18 cellular contexts compared by ENCODE assay signal in genomic region chr19:13783565-13784500, GRCh38. TPM values are rescaled to one million over a fixed set of nuclear protein-coding genes. Genes with fewer than 3 reads are reported as not detected.
DNase-seq lines count a peak whose midpoint lies in the region; ATAC-seq and TF ChIP-seq lines count a peak whose summit lies in the region.
"Had no signal": no experiment of that assay in that cellular context is flagged by ENCODE, and none has a peak within 500 bp of the region (broad histone marks: within the 10 kb centered on the region; RNA-seq: fewer than 3 reads in every experiment).

No MANE protein-coding gene starts in this region.

- TF ChIP-seq EP300 in tibial nerve (IDR thresholded peaks at IDR 0.05), result no peak

- no peak overlapping the region for H2AFZ ChIP-seq in OCI-LY1 (ENCODE audit: low read length)

- no peaks in the 10 kb centered on the region for H3K27me3 Mint-ChIP-seq in activated naive CD4-positive, alpha-beta T cell treated with anti-CD3 and anti-CD28 coated beads, Interleukin-2, amount 50 U/mL, for 24 hours
- H3K27me3 Mint-ChIP-seq in endothelial cell (ENCODE audit: unreplicated experiment), result peaks cover 5% of the 10 kb centered on the region

- H3K79me2 ChIP-seq in OCI-LY1 (ENCODE audit: insufficient read depth, low read length), result no peaks in the 10 kb centered on the region

- H3K27ac Mint-ChIP-seq in activated naive CD4-positive, alpha-beta T cell treated with anti-CD3 and anti-CD28 coated beads, Interleukin-2, amount 50 U/mL, for 24 hours, result peak overlapping the region; percentile 77
- H3K27ac Mint-ChIP-seq in activated naive CD4-positive, alpha-beta T cell treated with anti-CD3 and anti-CD28 coated beads, Interleukin-2, amount 50 U/mL, for 72 hours, result peak overlapping the region in 1 of 2 donors; percentile 88
- H3K27ac Mint-ChIP-seq in endothelial cell (ENCODE audit: unreplicated experiment), result peak overlapping the region; percentile 87

- no peak for ATAC-seq in activated naive CD4-positive, alpha-beta T cell treated with anti-CD3 and anti-CD28 coated beads, Interleukin-2, amount 50 U/mL, for 72 hours
- ATAC-seq in HG03095 (IDR thresholded peaks at IDR 0.05; ENCODE audit: unreplicated experiment) (no peak), GM21423 (IDR thresholded peaks at IDR 0.05; ENCODE audit: unreplicated experiment) (no peak)
- ATAC-seq: Right ventricle myocardium inferior had no signal

- H3K9me3 Mint-ChIP-seq in activated naive CD4-positive, alpha-beta T cell treated with anti-CD3 and anti-CD28 coated beads, Interleukin-2, amount 50 U/mL, for 24 hours, result no peaks in the 10 kb centered on the region
- no peaks in the 10 kb centered on the region for H3K9me3 Mint-ChIP-seq in activated naive CD4-positive, alpha-beta T cell treated with anti-CD3 and anti-CD28 coated beads, Interleukin-2, amount 50 U/mL, for 72 hours
- no peaks in the 10 kb centered on the region for H3K9me3 Mint-ChIP-seq in endothelial cell (ENCODE audit: unreplicated experiment)

- H3K36me3 ChIP-seq in OCI-LY1 (ENCODE audit: insufficient read depth, low read length) (peaks cover 12% of the 10 kb centered on the region), tibial artery (peaks cover 2 to 12% (median 11%) of the 10 kb centered on the region in 3 donors), tibial nerve (peaks cover 0 to 11% (median 0%) of the 10 kb centered on the region in 3 donors)

- WGBS in tibial nerve, 2 donors, result 83 to 86% methylated on average over 18 of the region's 18 CpGs

- H3K4me2 ChIP-seq in OCI-LY1 (ENCODE audit: low read length), result 0 out of 2 replicates have a peak overlapping the region, but pooled peaks have one; percentile 1

- DNase-seq in activated naive CD4-positive, alpha-beta T cell treated with anti-CD3 and anti-CD28 coated beads, Interleukin-2, amount 50 U/mL, for 72 hours (ENCODE audit: low spot score in 2 of 2), result no peak
- no peak for DNase-seq in endothelial cell (ENCODE audit: low spot score)
- DNase-seq in tibial artery, result no peak
- DNase-seq in tibial nerve (ENCODE audit: low spot score in 2 of 2), result no peak
- DNase-seq: activated CD4-positive, alpha-beta T cell treated with anti-CD3 and anti-CD28 coated beads, Interleukin-2, amount 50 U/mL, for 48 hours; activated T-cell treated with anti-CD3 and anti-CD28 coated beads, Interleukin-2, amount 50 U/mL, for 48 hours; cerebellar nuclear complex; DMS 273 treated with DMSO at 0.1 percent for 48 hours; effector memory CD4-positive, alpha-beta T cell; GM23248; NCI-H187; stimulated activated CD4-positive, alpha-beta T cell treated with anti-CD3 and anti-CD28 coated beads, Interleukin-12 subunit alpha, Interleukin-12 subunit beta, amount 100 ng/mL, for 4 hours; thyroid gland had no signal

- H3K4me1 ChIP-seq in OCI-LY1 (ENCODE audit: insufficient read depth, low read length, severe bottlenecking) (peaks cover 38% of the 10 kb centered on the region), tibial artery (peaks cover 5 to 54% (median 30%) of the 10 kb centered on the region in 4 donors), tibial nerve (peaks cover 0 to 56% (median 10%) of the 10 kb centered on the region in 4 donors)

- no peak overlapping the region for H3K9ac ChIP-seq in OCI-LY1 (ENCODE audit: low read length)

- H3K4me3 ChIP-seq in OCI-LY1 (ENCODE audit: low read depth, low read length, poor library complexity, severe bottlenecking) (no peak overlapping the region), tibial artery (no peak overlapping the region), tibial nerve (no peak overlapping the region)
- H3K4me3 ChIP-seq: GM23248, thyroid gland had no signal

- intact Hi-C loops in tibial artery (cut with DNase I; ENCODE audit: low total_unique reads), result loop anchor here (2.0 to 10.0 kb wide), 2 partner anchors 79 to 291 kb away; partner anchors contain the start of gene MISP3

- no peaks in the 10 kb centered on the region for H3K27me3 ChIP-seq in OCI-LY1 (ENCODE audit: insufficient read depth, low read length)
- H3K27me3 ChIP-seq in tibial artery, result no peaks in the 10 kb centered on the region
- no peaks in the 10 kb centered on the region for H3K27me3 ChIP-seq in tibial nerve
- H3K27me3 ChIP-seq: thyroid gland had no signal

- no peak for TF ChIP-seq CTCF in OCI-LY1 (IDR thresholded peaks at IDR 0.05; ENCODE audit: low read length)
- TF ChIP-seq CTCF in endothelial cell (IDR thresholded peaks at IDR 0.05; ENCODE audit: unreplicated experiment), result no peak
- no peak for TF ChIP-seq CTCF in tibial artery (IDR thresholded peaks at IDR 0.05)
- no peak for TF ChIP-seq CTCF in tibial nerve (IDR thresholded peaks at IDR 0.05)

- peaks cover 34% of the 10 kb centered on the region for H3K4me1 Mint-ChIP-seq in activated naive CD4-positive, alpha-beta T cell treated with anti-CD3 and anti-CD28 coated beads, Interleukin-2, amount 50 U/mL, for 24 hours
- H3K4me1 Mint-ChIP-seq in endothelial cell (ENCODE audit: unreplicated experiment), result peaks cover 23% of the 10 kb centered on the region

- TF ChIP-seq POLR2A in tibial nerve (IDR thresholded peaks at IDR 0.05), result no peak

- H3K9me3 ChIP-seq in OCI-LY1 (ENCODE audit: low read length) (no peaks in the 10 kb centered on the region), tibial artery (no peaks in the 10 kb centered on the region), tibial nerve (no peaks in the 10 kb centered on the region)
- H3K9me3 ChIP-seq: thyroid gland had no signal

- H3F3A ChIP-seq in OCI-LY1 (ENCODE audit: insufficient read depth, low read length), result no peaks in the 10 kb centered on the region

- peaks cover 2% of the 10 kb centered on the region for H3K36me3 Mint-ChIP-seq in activated naive CD4-positive, alpha-beta T cell treated with anti-CD3 and anti-CD28 coated beads, Interleukin-2, amount 50 U/mL, for 24 hours
- H3K36me3 Mint-ChIP-seq in activated naive CD4-positive, alpha-beta T cell treated with anti-CD3 and anti-CD28 coated beads, Interleukin-2, amount 50 U/mL, for 72 hours, result peaks cover 5 to 6% of the 10 kb centered on the region in 2 donors
- peaks cover 7% of the 10 kb centered on the region for H3K36me3 Mint-ChIP-seq in endothelial cell (ENCODE audit: low read depth, unreplicated experiment)

- no peaks in the 10 kb centered on the region for H3K9me2 ChIP-seq in OCI-LY1 (ENCODE audit: low read depth, low read length)

- no peak overlapping the region for H3K4me3 Mint-ChIP-seq in activated naive CD4-positive, alpha-beta T cell treated with anti-CD3 and anti-CD28 coated beads, Interleukin-2, amount 50 U/mL, for 24 hours
- H3K4me3 Mint-ChIP-seq in endothelial cell (ENCODE audit: unreplicated experiment), result peak overlapping the region; percentile 9

- H3K27ac ChIP-seq in OCI-LY1 (ENCODE audit: low read depth, low read length, poor library complexity, severe bottlenecking) (peak overlapping the region; percentile 63), tibial artery (peak overlapping the region; percentile 63 to 92), tibial nerve (no peak overlapping the region)
- H3K27ac ChIP-seq: thyroid gland had no signal

- H4K20me1 ChIP-seq in OCI-LY1 (ENCODE audit: insufficient read depth, low read length), result no peaks in the 10 kb centered on the region

RNA-seq across cellular contexts. Expression of gene C19orf53, which starts 9.6 kb away (rescaled TPM):
- total RNA-seq in activated naive CD4-positive, alpha-beta T cell treated with anti-CD3 and anti-CD28 coated beads, Interleukin-2, amount 50 U/mL, for 72 hours, result 100 to 1,000 TPM in 1 of 2 donors, 10 to 100 TPM in 1; 92.3 to 134 TPM
- total RNA-seq in endothelial cell (ENCODE audit: unreplicated experiment) (98.4 TPM), tibial nerve (100 to 1,000 TPM; 187 to 290 (median 235) TPM)

RNA-seq across cellular contexts. Expression of gene ZSWIM4, which starts 11.4 kb away (rescaled TPM):
- 1 to 10 TPM; 6.3 to 8.8 TPM for total RNA-seq in activated naive CD4-positive, alpha-beta T cell treated with anti-CD3 and anti-CD28 coated beads, Interleukin-2, amount 50 U/mL, for 72 hours
- total RNA-seq in endothelial cell (ENCODE audit: unreplicated experiment) (43.7 TPM), tibial nerve (10 to 100 TPM in 1 of 4 donors, 1 to 10 TPM in 3; 2.8 to 19.8 (median 4.0) TPM)

RNA-seq across cellular contexts. Expression of gene MRI1, which starts 19.5 kb away (rescaled TPM):
- total RNA-seq in activated naive CD4-positive, alpha-beta T cell treated with anti-CD3 and anti-CD28 coated beads, Interleukin-2, amount 50 U/mL, for 72 hours, result 10 to 100 TPM; 39.5 to 46.4 TPM
- total RNA-seq in endothelial cell (ENCODE audit: unreplicated experiment) (165 TPM), tibial nerve (100 to 1,000 TPM in 2 of 4 donors, 10 to 100 TPM in 2; 52.4 to 167 (median 94.4) TPM)

Comparison
In these comparisons a context has a peak if more than half of its experiments do, and no peak if none do; other contexts are left out.
1. H3K27ac ChIP-seq: peak in OCI-LY1 (single experiment) and tibial artery (2 of 2); none in tibial nerve (0 of 4).